8 cellular contexts compared by ENCODE assay signal in genomic region chr16:11105038-11105903, GRCh38.
DNase-seq lines count a peak whose midpoint lies in the region; ATAC-seq, FAIRE-seq and TF ChIP-seq lines count a peak whose summit lies in the region.

No MANE protein-coding gene starts in this region.

- H3K27ac ChIP-seq in SU-DHL-6 (ENCODE audit: low read depth, low read length) (no peak overlapping the region), WERI-Rb-1 (no peak overlapping the region)

- peak overlapping the region; percentile 3 for H3K4me2 ChIP-seq in SU-DHL-6 (ENCODE audit: low read depth, low read length, poor library complexity, severe bottlenecking)

- peak overlapping the region; percentile 90 to 100 for H3K27ac Mint-ChIP-seq in natural killer cell treated with Interleukin-12 subunit alpha and Interleukin-12 subunit beta and Interleukin-15 and Interleukin-18, amount 100 ng/mL, for 72 hours

- peak; percentile 35; the same call in 1 of the 2 replicates for TF ChIP-seq POLR2A in GM12891 (IDR thresholded peaks at IDR 0.05; ENCODE audit: low read depth, low read length)

- no peaks in the 10 kb centered on the region for H3K9me2 ChIP-seq in SU-DHL-6 (replicated peaks; ENCODE audit: insufficient read depth, low read length)

- no peaks in the 10 kb centered on the region for H3F3A ChIP-seq in SU-DHL-6 (ENCODE audit: insufficient read depth)

- H3K27me3 ChIP-seq in SU-DHL-6 (ENCODE audit: low read length): no peaks in the 10 kb centered on the region
- H3K27me3 ChIP-seq in WERI-Rb-1 (ENCODE audit: insufficient read depth, low read depth, severe bottlenecking): no peaks in the 10 kb centered on the region

- H3K9me3 ChIP-seq in SU-DHL-6 (ENCODE audit: insufficient read depth, low read length) (no peaks in the 10 kb centered on the region), WERI-Rb-1 (ENCODE audit: severe bottlenecking) (no peaks in the 10 kb centered on the region)

- DNase-seq in GM12891 (ENCODE audit: insufficient read length, low spot score) (no peak), Kasumi-1 (lab: John Stamatoyannopoulos, UW) (peak; percentile 77 to 78), epithelial cell of proximal tubule (ENCODE audit: low read depth) (peak; percentile 83), WERI-Rb-1 (no peak), midbrain (lab: John Stamatoyannopoulos, UW) (no peak)
- DNase-seq in natural killer cell treated with Interleukin-12 subunit alpha and Interleukin-12 subunit beta and Interleukin-15 and Interleukin-18, amount 100 ng/mL, for 72 hours (ENCODE audit: low spot score): peak; percentile 84

- H3K4me3 ChIP-seq in SU-DHL-6 (ENCODE audit: insufficient read depth, low read length, poor library complexity, severe bottlenecking) (no peak overlapping the region), epithelial cell of proximal tubule (ENCODE audit: low read depth, low read length) (no peak overlapping the region), WERI-Rb-1 (ENCODE audit: low read depth, low read length) (no peak overlapping the region)

- H3K9ac ChIP-seq in SU-DHL-6 (ENCODE audit: low read length): no peak overlapping the region

- H3K79me2 ChIP-seq in SU-DHL-6 (ENCODE audit: insufficient read depth, low read length): no peaks in the 10 kb centered on the region

- H3K27me3 Mint-ChIP-seq in natural killer cell treated with Interleukin-12 subunit alpha and Interleukin-12 subunit beta and Interleukin-15 and Interleukin-18, amount 100 ng/mL, for 72 hours: peaks cover 0 to 3% of the 10 kb centered on the region in 2 donors

- no peaks in the 10 kb centered on the region for H4K20me1 ChIP-seq in SU-DHL-6 (ENCODE audit: low read depth, low read length)

- FAIRE-seq in GM12891 (lab: Jason Lieb, UNC): peak; percentile 90

- no peaks in the 10 kb centered on the region for H3K36me3 Mint-ChIP-seq in natural killer cell treated with Interleukin-12 subunit alpha and Interleukin-12 subunit beta and Interleukin-15 and Interleukin-18, amount 100 ng/mL, for 72 hours

- peak overlapping the region; percentile 56 for H3K4me3 Mint-ChIP-seq in natural killer cell treated with Interleukin-12 subunit alpha and Interleukin-12 subunit beta and Interleukin-15 and Interleukin-18, amount 100 ng/mL, for 72 hours

- ATAC-seq in GM21825 (IDR thresholded peaks at IDR 0.05; ENCODE audit: unreplicated experiment): peak; percentile 56
- peak; percentile 82 to 89 for ATAC-seq in natural killer cell treated with Interleukin-12 subunit alpha and Interleukin-12 subunit beta and Interleukin-15 and Interleukin-18, amount 100 ng/mL, for 72 hours

- H3K4me1 Mint-ChIP-seq in natural killer cell treated with Interleukin-12 subunit alpha and Interleukin-12 subunit beta and Interleukin-15 and Interleukin-18, amount 100 ng/mL, for 72 hours (ENCODE audit: low read depth in 2 of 2): peaks cover 68 to 71% of the 10 kb centered on the region in 2 donors

- no peak overlapping the region for H2AFZ ChIP-seq in SU-DHL-6 (ENCODE audit: low read depth, low read length, severe bottlenecking)

- no peaks in the 10 kb centered on the region for H3K36me3 ChIP-seq in SU-DHL-6 (ENCODE audit: low read length)
- H3K36me3 ChIP-seq in WERI-Rb-1: no peaks in the 10 kb centered on the region

- no peak for TF ChIP-seq CTCF in SU-DHL-6 (IDR thresholded peaks at IDR 0.05; ENCODE audit: insufficient read depth, low read length, poor library complexity, severe bottlenecking)
- TF ChIP-seq CTCF in epithelial cell of proximal tubule (conservative IDR thresholded peaks at IDR 0.05; ENCODE audit: low read depth, low read length): no peak
- TF ChIP-seq CTCF in WERI-Rb-1 (IDR thresholded peaks at IDR 0.05; ENCODE audit: low read depth, low read length): no peak

- no peaks in the 10 kb centered on the region for H3K9me3 Mint-ChIP-seq in natural killer cell treated with Interleukin-12 subunit alpha and Interleukin-12 subunit beta and Interleukin-15 and Interleukin-18, amount 100 ng/mL, for 72 hours

TF ChIP-seq in GM12891, 5 proteins besides CTCF, POLR2A, EP300 and RAD21:
- TF ChIP-seq PAX5 (IDR thresholded peaks at IDR 0.05; ENCODE audit: insufficient read depth, low read length, severe bottlenecking): no peak
- TF ChIP-seq POLR2AphosphoS5 (IDR thresholded peaks at IDR 0.05; ENCODE audit: low read depth, low read length): peak; percentile 56; the same call in 1 of the 2 replicates
- TF ChIP-seq SPI1 (IDR thresholded peaks at IDR 0.05; ENCODE audit: low read depth, low read length): peak; percentile 20; the same call in 1 of the 2 replicates
- TF ChIP-seq TAF1 (IDR thresholded peaks at IDR 0.05; ENCODE audit: low read depth, low read length): peak; percentile 17; the same call in 1 of the 2 replicates
- TF ChIP-seq POU2F2 (IDR thresholded peaks at IDR 0.05; ENCODE audit: low read depth, low read length): peak; percentile 98

Comparison
In these comparisons a context has a peak if more than half of its experiments do, and no peak if none do; other contexts are left out.
1. DNase-seq: peak in Kasumi-1 (2 of 2), epithelial cell of proximal tubule (single experiment) and natural killer cell treated with Interleukin-12 subunit alpha and Interleukin-12 subunit beta and Interleukin-15 and Interleukin-18, amount 100 ng/mL, for 72 hours (single experiment); none in GM12891 (single experiment), WERI-Rb-1 (single experiment) and midbrain (single experiment).